In the genomic region with DNA sequence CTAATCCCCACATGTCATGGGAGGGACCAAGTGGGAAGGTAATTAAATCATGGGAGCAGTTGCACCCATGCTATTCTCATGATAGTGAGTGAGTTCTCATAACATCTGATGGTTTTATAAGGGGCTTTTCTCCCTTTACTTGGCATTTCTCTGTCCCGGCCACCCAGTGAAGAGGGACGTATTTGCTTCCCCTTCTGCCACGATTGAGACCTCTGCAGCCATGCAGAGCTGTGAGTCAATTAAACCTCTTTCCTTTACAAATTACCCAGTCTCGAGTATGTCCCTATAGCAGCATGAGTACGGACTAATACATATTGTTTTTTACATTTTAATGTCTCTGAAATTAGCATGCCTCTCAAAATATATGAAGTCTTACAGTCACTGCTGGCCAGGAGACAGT, we compare ENCODE assay signal across 18 cellular contexts.
"Had no signal": no experiment of that assay in that cellular context is flagged by ENCODE, and none has a peak within 500 bp of the region (broad histone marks: within the 10 kb centered on the region; RNA-seq: fewer than 3 reads in every experiment).

No MANE protein-coding gene starts in this region.

- H3K4me3 Mint-ChIP-seq: activated T-helper 17 cell treated with anti-CD3 and anti-CD28 coated beads, Interleukin-2, amount 50 U/mL, for 72 hours; brain; central memory CD8-positive, alpha-beta T cell; naive thymus-derived CD8-positive, alpha-beta T cell; T-helper 2 cell treated with Interferon-gamma antibody and Interleukin-4, amounts not matched to agents 5 μg/mL and 100 μg/mL, for 36 hours had no signal

- H3K27ac Mint-ChIP-seq: activated T-helper 17 cell treated with anti-CD3 and anti-CD28 coated beads, Interleukin-2, amount 50 U/mL, for 72 hours; brain; T-helper 2 cell treated with Interferon-gamma antibody and Interleukin-4, amounts not matched to agents 5 μg/mL and 100 μg/mL, for 36 hours had no signal

- H3K27me3 Mint-ChIP-seq: brain; central memory CD8-positive, alpha-beta T cell had no signal

- H3K4me1 Mint-ChIP-seq: brain had no signal

- H3K27ac ChIP-seq: colonic mucosa, lower lobe of right lung, parathyroid adenoma, sigmoid colon, tibial nerve, vagina had no signal

- H3K36me3 ChIP-seq: colonic mucosa, lower lobe of right lung, sigmoid colon, spleen, tibial nerve, vagina had no signal

- ATAC-seq: activated T-helper 17 cell treated with anti-CD3 and anti-CD28 coated beads, Interleukin-2, amount 50 U/mL, for 72 hours; lower lobe of right lung; naive thymus-derived CD8-positive, alpha-beta T cell had no signal

- H3K4me3 ChIP-seq: colonic mucosa, lower lobe of right lung, sigmoid colon, spleen, tibial nerve, vagina had no signal

- H3K4me1 ChIP-seq: colonic mucosa, lower lobe of right lung, parathyroid adenoma, sigmoid colon, tibial nerve, vagina had no signal

- H3K9me3 Mint-ChIP-seq: activated T-helper 17 cell treated with anti-CD3 and anti-CD28 coated beads, Interleukin-2, amount 50 U/mL, for 72 hours; brain; central memory CD8-positive, alpha-beta T cell; T-helper 2 cell treated with Interferon-gamma antibody and Interleukin-4, amounts not matched to agents 5 μg/mL and 100 μg/mL, for 36 hours had no signal

- H3K27me3 ChIP-seq: colonic mucosa, sigmoid colon, spleen, tibial nerve, vagina had no signal

- H3K36me3 Mint-ChIP-seq: brain; naive thymus-derived CD8-positive, alpha-beta T cell had no signal

- DNase-seq: activated CD4-positive, alpha-beta T cell treated with anti-CD3 and anti-CD28 coated beads, Interleukin-2, amount 50 U/mL, for 48 hours; activated naive CD4-positive, alpha-beta T cell; anterior cingulate cortex; colonic mucosa; hypothalamus; lower lobe of right lung; naive thymus-derived CD8-positive, alpha-beta T cell; sigmoid colon; spleen; stimulated activated CD4-positive, alpha-beta T cell treated with anti-CD3 and anti-CD28 coated beads, Interleukin-4, amount 100 ng/mL, for 4 hours; stimulated activated naive CD4-positive, alpha-beta T cell had no signal

- H3K9me3 ChIP-seq: colonic mucosa, lower lobe of right lung, sigmoid colon, spleen, tibial nerve, vagina had no signal
